ENCODE assay signal across 1 cellular context in the genomic region with DNA sequence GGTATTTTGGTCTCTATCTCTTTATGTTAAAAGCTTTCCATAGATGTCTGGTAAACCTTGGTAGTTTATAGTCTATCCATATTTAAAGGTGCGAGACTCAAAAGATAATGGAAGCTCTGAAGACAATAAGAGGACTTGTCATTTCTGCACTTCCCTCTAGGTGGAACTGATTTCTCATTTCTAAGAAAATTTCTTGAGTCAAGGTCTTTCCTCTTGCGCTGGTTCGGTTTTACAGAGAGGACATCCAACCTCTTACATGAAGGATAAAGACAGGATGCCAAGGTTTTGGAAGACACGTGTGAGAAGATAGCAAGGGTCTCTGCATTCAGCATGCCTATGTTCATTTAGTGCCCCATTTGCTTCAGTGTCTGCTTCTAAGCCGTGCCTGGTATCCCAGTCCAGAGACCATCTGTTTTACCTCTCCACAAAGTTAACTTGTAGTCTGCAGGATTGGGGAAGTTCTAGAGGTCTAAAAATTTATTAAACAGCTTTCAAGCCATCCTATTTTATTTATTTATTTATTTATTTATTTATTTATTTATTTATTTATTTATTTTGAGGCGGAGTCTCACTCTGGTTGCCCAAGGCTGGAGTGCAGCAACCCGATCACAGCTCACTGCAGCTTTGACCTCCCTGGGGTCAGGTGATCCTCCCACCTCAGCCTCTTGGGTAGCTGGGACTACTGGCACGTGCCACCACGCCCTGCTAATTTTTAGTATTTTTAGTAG.
TF ChIP-seq lines count a peak whose summit lies in the region.

No MANE protein-coding gene starts in this region.

TF ChIP-seq in GM23338, 12 proteins besides CTCF, POLR2A, EP300 and RAD21 (continued from another document):
- TF ChIP-seq, protein P1, sequence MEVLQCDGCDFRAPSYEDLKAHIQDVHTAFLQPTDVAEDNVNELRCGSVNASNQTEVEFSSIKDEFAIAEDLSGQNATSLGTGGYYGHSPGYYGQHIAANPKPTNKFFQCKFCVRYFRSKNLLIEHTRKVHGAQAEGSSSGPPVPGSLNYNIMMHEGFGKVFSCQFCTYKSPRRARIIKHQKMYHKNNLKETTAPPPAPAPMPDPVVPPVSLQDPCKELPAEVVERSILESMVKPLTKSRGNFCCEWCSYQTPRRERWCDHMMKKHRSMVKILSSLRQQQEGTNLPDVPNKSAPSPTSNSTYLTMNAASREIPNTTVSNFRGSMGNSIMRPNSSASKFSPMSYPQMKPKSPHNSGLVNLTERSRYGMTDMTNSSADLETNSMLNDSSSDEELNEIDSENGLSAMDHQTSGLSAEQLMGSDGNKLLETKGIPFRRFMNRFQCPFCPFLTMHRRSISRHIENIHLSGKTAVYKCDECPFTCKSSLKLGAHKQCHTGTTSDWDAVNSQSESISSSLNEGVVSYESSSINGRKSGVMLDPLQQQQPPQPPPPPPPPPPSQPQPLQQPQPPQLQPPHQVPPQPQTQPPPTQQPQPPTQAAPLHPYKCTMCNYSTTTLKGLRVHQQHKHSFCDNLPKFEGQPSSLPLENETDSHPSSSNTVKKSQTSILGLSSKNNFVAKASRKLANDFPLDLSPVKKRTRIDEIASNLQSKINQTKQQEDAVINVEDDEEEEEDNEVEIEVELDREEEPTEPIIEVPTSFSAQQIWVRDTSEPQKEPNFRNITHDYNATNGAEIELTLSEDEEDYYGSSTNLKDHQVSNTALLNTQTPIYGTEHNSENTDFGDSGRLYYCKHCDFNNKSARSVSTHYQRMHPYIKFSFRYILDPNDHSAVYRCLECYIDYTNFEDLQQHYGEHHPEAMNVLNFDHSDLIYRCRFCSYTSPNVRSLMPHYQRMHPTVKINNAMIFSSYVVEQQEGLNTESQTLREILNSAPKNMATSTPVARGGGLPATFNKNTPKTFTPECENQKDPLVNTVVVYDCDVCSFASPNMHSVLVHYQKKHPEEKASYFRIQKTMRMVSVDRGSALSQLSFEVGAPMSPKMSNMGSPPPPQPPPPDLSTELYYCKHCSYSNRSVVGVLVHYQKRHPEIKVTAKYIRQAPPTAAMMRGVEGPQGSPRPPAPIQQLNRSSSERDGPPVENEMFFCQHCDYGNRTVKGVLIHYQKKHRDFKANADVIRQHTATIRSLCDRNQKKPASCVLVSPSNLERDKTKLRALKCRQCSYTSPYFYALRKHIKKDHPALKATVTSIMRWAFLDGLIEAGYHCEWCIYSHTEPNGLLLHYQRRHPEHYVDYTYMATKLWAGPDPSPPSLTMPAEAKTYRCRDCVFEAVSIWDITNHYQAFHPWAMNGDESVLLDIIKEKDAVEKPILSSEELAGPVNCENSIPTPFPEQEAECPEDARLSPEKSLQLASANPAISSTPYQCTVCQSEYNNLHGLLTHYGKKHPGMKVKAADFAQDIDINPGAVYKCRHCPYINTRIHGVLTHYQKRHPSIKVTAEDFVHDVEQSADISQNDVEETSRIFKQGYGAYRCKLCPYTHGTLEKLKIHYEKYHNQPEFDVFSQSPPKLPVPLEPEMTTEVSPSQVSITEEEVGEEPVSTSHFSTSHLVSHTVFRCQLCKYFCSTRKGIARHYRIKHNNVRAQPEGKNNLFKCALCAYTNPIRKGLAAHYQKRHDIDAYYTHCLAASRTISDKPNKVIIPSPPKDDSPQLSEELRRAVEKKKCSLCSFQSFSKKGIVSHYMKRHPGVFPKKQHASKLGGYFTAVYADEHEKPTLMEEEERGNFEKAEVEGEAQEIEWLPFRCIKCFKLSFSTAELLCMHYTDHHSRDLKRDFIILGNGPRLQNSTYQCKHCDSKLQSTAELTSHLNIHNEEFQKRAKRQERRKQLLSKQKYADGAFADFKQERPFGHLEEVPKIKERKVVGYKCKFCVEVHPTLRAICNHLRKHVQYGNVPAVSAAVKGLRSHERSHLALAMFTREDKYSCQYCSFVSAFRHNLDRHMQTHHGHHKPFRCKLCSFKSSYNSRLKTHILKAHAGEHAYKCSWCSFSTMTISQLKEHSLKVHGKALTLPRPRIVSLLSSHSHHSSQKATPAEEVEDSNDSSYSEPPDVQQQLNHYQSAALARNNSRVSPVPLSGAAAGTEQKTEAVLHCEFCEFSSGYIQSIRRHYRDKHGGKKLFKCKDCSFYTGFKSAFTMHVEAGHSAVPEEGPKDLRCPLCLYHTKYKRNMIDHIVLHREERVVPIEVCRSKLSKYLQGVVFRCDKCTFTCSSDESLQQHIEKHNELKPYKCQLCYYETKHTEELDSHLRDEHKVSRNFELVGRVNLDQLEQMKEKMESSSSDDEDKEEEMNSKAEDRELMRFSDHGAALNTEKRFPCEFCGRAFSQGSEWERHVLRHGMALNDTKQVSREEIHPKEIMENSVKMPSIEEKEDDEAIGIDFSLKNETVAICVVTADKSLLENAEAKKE (CRISPR knock-in tag; IDR thresholded peaks at IDR 0.05): no peak
- TF ChIP-seq CREB1 (CRISPR knock-in tag; IDR thresholded peaks at IDR 0.05; ENCODE audit: low read depth): no peak
- no peak for TF ChIP-seq ZNF331 (CRISPR knock-in tag; IDR thresholded peaks at IDR 0.05; ENCODE audit: low read depth)
- TF ChIP-seq NANOG (IDR thresholded peaks at IDR 0.05; ENCODE audit: borderline replicate concordance): no peak
- TF ChIP-seq, protein P2, sequence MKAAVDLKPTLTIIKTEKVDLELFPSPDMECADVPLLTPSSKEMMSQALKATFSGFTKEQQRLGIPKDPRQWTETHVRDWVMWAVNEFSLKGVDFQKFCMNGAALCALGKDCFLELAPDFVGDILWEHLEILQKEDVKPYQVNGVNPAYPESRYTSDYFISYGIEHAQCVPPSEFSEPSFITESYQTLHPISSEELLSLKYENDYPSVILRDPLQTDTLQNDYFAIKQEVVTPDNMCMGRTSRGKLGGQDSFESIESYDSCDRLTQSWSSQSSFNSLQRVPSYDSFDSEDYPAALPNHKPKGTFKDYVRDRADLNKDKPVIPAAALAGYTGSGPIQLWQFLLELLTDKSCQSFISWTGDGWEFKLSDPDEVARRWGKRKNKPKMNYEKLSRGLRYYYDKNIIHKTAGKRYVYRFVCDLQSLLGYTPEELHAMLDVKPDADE (IDR thresholded peaks at IDR 0.05): no peak
- no peak for TF ChIP-seq POLR2AphosphoS5 (IDR thresholded peaks at IDR 0.05; ENCODE audit: low read depth)
- TF ChIP-seq JUNB (IDR thresholded peaks at IDR 0.05; ENCODE audit: unreplicated experiment): no peak
